19 cellular contexts compared by ENCODE assay signal in the genomic region with DNA sequence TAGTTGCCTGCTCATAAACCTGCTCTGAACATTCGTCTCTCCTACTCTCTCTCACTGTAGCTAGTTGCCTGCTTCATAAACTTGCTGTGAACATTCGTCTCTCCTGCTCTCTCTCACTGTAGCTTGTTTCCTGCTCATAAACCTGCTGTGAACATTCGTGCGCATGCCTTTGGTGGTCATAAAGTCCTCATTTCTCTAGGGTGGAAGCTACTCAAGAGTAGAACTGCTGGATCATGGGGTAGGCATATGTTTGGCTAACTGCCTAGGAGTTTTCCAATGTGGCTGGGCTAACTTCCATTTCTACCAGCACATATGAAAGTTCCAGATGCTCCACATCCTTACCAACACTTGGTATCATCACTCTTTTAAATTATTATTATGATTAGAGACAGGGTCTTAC.
DNase-seq lines count a peak whose midpoint lies in the region; ATAC-seq and TF ChIP-seq lines count a peak whose summit lies in the region.
"Had no signal": no experiment of that assay in that cellular context is flagged by ENCODE, and none has a peak within 500 bp of the region (broad histone marks: within the 10 kb centered on the region; RNA-seq: fewer than 3 reads in every experiment).

No MANE protein-coding gene starts in this region.

- H3K36me3 ChIP-seq in heart left ventricle (peaks cover 0 to 33% (median 6%) of the 10 kb centered on the region in 9 donors), smooth muscle cell (ENCODE audit: low read depth) (no peaks in the 10 kb centered on the region)
- H3K36me3 ChIP-seq: HAP-1, MG63 had no signal

- intact Hi-C loops in left ventricle myocardium superior (cut with micrococcal nuclease) (no loop called here), heart left ventricle (cut with DNase I) (no loop called here)

- H3F3A ChIP-seq in smooth muscle cell (ENCODE audit: low read depth) = peaks cover 1% of the 10 kb centered on the region

- H2AFZ ChIP-seq in smooth muscle cell (ENCODE audit: low read depth) = no peak overlapping the region

- no peaks in the 10 kb centered on the region for H3K27me3 ChIP-seq in heart left ventricle
- H3K27me3 ChIP-seq in smooth muscle cell (ENCODE audit: low read depth) = no peaks in the 10 kb centered on the region
- H3K27me3 ChIP-seq: MG63 had no signal

- H3K27ac ChIP-seq in heart left ventricle (peak overlapping the region in 1 of 12 donors; percentile 1), smooth muscle cell (ENCODE audit: low read depth) (no peak overlapping the region)
- H3K27ac ChIP-seq: A549 had no signal

- TF ChIP-seq CTCF in heart left ventricle (IDR thresholded peaks at IDR 0.05) (no peak), smooth muscle cell (IDR thresholded peaks at IDR 0.05; ENCODE audit: borderline replicate concordance, insufficient read depth, poor library complexity, severe bottlenecking) (no peak)

- H3K9me3 ChIP-seq in heart left ventricle (peaks cover 0 to 4% (median 0%) of the 10 kb centered on the region in 12 donors), smooth muscle cell (replicated peaks; ENCODE audit: low read depth) (no peaks in the 10 kb centered on the region)
- H3K9me3 ChIP-seq: A549, HAP-1, MG63 had no signal

- H3K4me3 ChIP-seq in heart left ventricle = no peak overlapping the region
- no peak overlapping the region for H3K4me3 ChIP-seq in smooth muscle cell
- H3K4me3 ChIP-seq: A549, HAP-1, MG63 had no signal

- H3K4me1 ChIP-seq in heart left ventricle (peaks cover 0 to 5% (median 0%) of the 10 kb centered on the region in 12 donors), smooth muscle cell (ENCODE audit: low read depth) (no peaks in the 10 kb centered on the region)
- H3K4me1 ChIP-seq: A549, HAP-1 had no signal

- no peak overlapping the region for H3K9ac ChIP-seq in smooth muscle cell (ENCODE audit: low read depth)

- H4K20me1 ChIP-seq in smooth muscle cell (ENCODE audit: low read depth) = no peaks in the 10 kb centered on the region

- DNase-seq in left ventricle myocardium superior (no peak), heart left ventricle (no peak), NCI-H1694 (lab: John Stamatoyannopoulos, UW) (peak; percentile 27), fibroblast of peridontal ligament (ENCODE audit: extremely low read depth) (peak; percentile 42), smooth muscle cell (lab: John Stamatoyannopoulos, UW; ENCODE audit: unreplicated experiment) (no peak)
- DNase-seq in stimulated activated CD4-positive, alpha-beta T cell treated with anti-CD3 and anti-CD28 coated beads, Interleukin-4, amount 100 ng/mL, for 4 hours = no peak
- DNase-seq: C1 segment of cervical spinal cord; CD8-positive, alpha-beta memory T cell; DMS79; Karpas-422; MG63; NCI-H1092 treated with DMSO at 0.1 percent for 48 hours; NCI-H510A; NCI-H748 treated with DMSO at 0.1 percent for 48 hours; NK-92 treated with Interleukin-12 subunit alpha and Interleukin-12 subunit beta, amount 100 ng/mL, for 24 hours; SIG-M5 had no signal

- TF ChIP-seq POLR2A in heart left ventricle (IDR thresholded peaks at IDR 0.05) = no peak

- H3K79me2 ChIP-seq in smooth muscle cell (ENCODE audit: low read depth) = no peaks in the 10 kb centered on the region

- ATAC-seq in left ventricle myocardium superior = peak; percentile 48
- ATAC-seq in heart left ventricle = no peak
- ATAC-seq in GM18498 (IDR thresholded peaks at IDR 0.05; ENCODE audit: unreplicated experiment) = no peak
- ATAC-seq: A549 had no signal

- no peak overlapping the region for H3K4me2 ChIP-seq in smooth muscle cell
- H3K4me2 ChIP-seq: A549 had no signal

- WGBS in heart left ventricle, 4 donors = 73 to 87% (median 80%) methylated on average over 4 of the region's 4 CpGs
- WGBS in smooth muscle cell (ENCODE audit: low lambda C conversion rate) = 81% methylated on average over 4 of the region's 4 CpGs

Comparison
In these comparisons a context has a peak if more than half of its experiments do, and no peak if none do; other contexts are left out.
1. DNase-seq: peak in NCI-H1694 (single experiment) and fibroblast of peridontal ligament (single experiment); none in left ventricle myocardium superior (single experiment), heart left ventricle (0 of 5), smooth muscle cell (single experiment) and stimulated activated CD4-positive, alpha-beta T cell treated with anti-CD3 and anti-CD28 coated beads, Interleukin-4, amount 100 ng/mL, for 4 hours (0 of 2).